Comparison of ENCODE assay signal across 1 cellular context in the genomic region with DNA sequence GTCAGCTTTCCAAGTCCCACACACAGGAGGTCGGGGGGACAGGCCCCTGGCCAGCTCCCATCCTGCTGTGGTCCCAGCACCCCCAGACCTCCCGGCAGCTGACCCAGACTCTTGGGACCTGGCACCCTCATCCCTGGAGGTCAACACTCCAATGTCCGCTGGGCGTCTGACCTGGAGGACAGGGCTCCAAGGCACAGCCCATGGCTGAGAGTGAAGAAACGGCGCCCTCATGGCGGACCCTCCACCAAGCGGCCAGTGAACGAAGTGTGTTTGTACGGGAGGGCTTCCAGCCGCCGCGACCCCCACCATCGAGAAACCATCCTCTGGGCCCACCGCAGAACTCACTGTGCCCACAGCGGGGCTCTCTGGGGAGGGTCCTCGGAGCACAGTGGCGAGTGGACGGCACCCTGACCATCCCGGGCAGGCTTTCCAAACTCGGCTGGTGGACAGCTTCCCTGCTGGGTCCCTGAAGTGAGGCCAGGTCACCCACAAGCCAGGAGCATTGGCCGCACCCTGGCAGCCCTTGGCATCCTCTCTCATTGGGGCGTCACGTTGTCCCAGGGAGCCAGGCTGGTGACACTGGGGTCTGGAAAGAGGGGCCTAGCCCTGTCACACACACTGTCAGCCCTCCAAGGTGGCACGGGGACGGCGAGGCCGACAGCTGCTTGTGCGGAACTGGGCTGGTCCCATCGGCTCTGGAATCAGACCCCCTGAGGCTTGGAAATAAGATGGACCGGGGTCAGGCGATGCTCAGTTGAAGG.
TF ChIP-seq lines count a peak whose summit lies in the region.

No MANE protein-coding gene starts in this region.

TF ChIP-seq in IMR-90, 13 proteins besides CTCF, POLR2A, EP300 and RAD21:
- TF ChIP-seq MAZ (IDR thresholded peaks at IDR 0.05; ENCODE audit: borderline replicate concordance, low read depth, low read length) (no peak), CEBPB (IDR thresholded peaks at IDR 0.05; ENCODE audit: low read depth, low read length) (no peak), CHD1 (IDR thresholded peaks at IDR 0.05; ENCODE audit: low read depth, low read length) (no peak), NFE2L2 (IDR thresholded peaks at IDR 0.05; ENCODE audit: low read depth, low read length) (no peak), FOS (IDR thresholded peaks at IDR 0.05; ENCODE audit: low read depth, low read length) (no peak), MXI1 (IDR thresholded peaks at IDR 0.05; ENCODE audit: borderline replicate concordance, low read depth, low read length) (no peak), MAFK (IDR thresholded peaks at IDR 0.05; ENCODE audit: low read depth, low read length) (no peak)
- TF ChIP-seq, protein P1, sequence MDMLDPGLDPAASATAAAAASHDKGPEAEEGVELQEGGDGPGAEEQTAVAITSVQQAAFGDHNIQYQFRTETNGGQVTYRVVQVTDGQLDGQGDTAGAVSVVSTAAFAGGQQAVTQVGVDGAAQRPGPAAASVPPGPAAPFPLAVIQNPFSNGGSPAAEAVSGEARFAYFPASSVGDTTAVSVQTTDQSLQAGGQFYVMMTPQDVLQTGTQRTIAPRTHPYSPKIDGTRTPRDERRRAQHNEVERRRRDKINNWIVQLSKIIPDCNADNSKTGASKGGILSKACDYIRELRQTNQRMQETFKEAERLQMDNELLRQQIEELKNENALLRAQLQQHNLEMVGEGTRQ (IDR thresholded peaks at IDR 0.05; ENCODE audit: low read depth, low read length): no peak
